8 cellular contexts compared by ENCODE assay signal in the genomic region with DNA sequence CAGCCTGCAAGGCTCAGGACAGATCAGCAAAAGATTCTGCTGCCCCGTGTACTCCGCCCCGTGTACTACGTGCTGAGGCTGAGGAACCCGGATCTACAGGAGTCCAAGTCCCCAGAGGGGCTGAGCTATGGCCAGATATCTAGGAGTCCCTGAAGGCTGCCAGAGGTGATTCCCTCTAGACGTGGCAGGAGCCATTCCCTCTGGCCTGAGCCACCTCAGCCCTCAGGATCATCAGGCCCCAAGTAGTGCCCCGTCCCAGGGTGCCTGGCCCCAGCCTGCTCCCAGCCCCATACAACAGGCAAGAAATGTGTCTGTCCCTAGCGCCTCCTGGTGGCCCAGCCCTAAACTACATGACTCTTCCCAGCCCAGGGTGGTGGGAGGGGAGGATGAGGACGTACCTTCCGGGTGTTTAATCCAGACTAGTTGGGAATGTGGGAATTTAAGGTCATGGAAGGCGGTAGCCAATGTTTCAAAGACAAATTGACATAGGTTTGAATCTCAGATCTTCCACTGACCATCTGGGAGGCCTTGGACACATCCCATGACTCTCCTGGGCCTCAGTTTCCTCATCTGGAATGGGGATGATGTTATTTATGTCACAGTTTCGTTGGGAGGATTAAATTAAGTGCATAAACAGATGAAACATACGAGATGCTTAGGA. TPM values are rescaled to one million over a fixed set of nuclear protein-coding genes. Genes with fewer than 3 reads are reported as not detected.
DNase-seq lines count a peak whose midpoint lies in the region; ATAC-seq and TF ChIP-seq lines count a peak whose summit lies in the region.

No MANE protein-coding gene starts in this region.

- peaks cover 12 to 18% of the 10 kb centered on the region in 2 donors for H3K4me1 ChIP-seq in adrenal gland (replicated peaks in 1 of 2)
- H3K4me1 ChIP-seq in sigmoid colon = peaks cover 0 to 22% (median 14%) of the 10 kb centered on the region in 4 donors

- peaks cover 6 to 12% (median 7%) of the 10 kb centered on the region in 3 donors for H3K4me1 Mint-ChIP-seq in T-cell

- intact Hi-C loops in adrenal gland (cut with DNase I) (loop anchor here (5.0 to 10.0 kb wide), 2 partner anchors 156 to 273 kb away; no protein-coding TSS in a partner anchor), left ventricle myocardium superior (cut with micrococcal nuclease) (loop anchor here (5.0 kb wide), 1 partner anchor 273 kb away; no protein-coding TSS in a partner anchor), sigmoid colon (cut with DNase I) (loop anchor here (2.0 to 10.0 kb wide), 3 partner anchors 82 to 336 kb away; no protein-coding TSS in a partner anchor)

- no peaks in the 10 kb centered on the region for H3K9me3 ChIP-seq in AG04450 (ENCODE audit: control insufficient read depth, insufficient read depth, low read length)
- no peaks in the 10 kb centered on the region for H3K9me3 ChIP-seq in adrenal gland (replicated peaks in 1 of 3)
- no peaks in the 10 kb centered on the region for H3K9me3 ChIP-seq in sigmoid colon

- no peaks in the 10 kb centered on the region for H3K36me3 Mint-ChIP-seq in T-cell

- no peak for TF ChIP-seq POLR2A in adrenal gland (IDR thresholded peaks at IDR 0.05)
- TF ChIP-seq POLR2A in sigmoid colon (IDR thresholded peaks at IDR 0.05) = no peak

- H3K27ac ChIP-seq in AG04450 (ENCODE audit: low read depth, low read length) (no peak overlapping the region), adrenal gland (peak overlapping the region in 4 of 5 donors; percentile 28 to 87 (median 43)), sigmoid colon (peak overlapping the region; percentile 35 to 70 (median 43))

- H3K36me3 ChIP-seq in adrenal gland (replicated peaks in 1 of 2) (no peaks in the 10 kb centered on the region), sigmoid colon (no peaks in the 10 kb centered on the region)

- CTCF ChIA-PET in AG04450 (lab: Charles Lee) = interaction anchor here (0.5 to 1.9 kb wide), 5 partner anchors 11 to 282 kb away, joined by 3 to 6 read pairs (median 4); partner anchors contain the start of gene CEBPB
- CTCF ChIA-PET in T-cell (lab: Charles Lee) = interaction anchor here in 1 of 2 donors (0.6 kb wide), 1 partner anchor 340 kb away, joined by 3 read pairs; no protein-coding TSS in a partner anchor

- peak; percentile 66 for ATAC-seq in GM19035 (IDR thresholded peaks at IDR 0.05; ENCODE audit: unreplicated experiment)
- ATAC-seq in T-cell (replicated peaks in 1 of 4) = peak; percentile 85 to 90 (median 88)
- peak; percentile 87 for ATAC-seq in left ventricle myocardium superior
- no peak for ATAC-seq in HG02623 (IDR thresholded peaks at IDR 0.05; ENCODE audit: unreplicated experiment)

- H3K27me3 ChIP-seq in AG04450 (ENCODE audit: control insufficient read depth, insufficient read depth, low read length) (no peaks in the 10 kb centered on the region), adrenal gland (no peaks in the 10 kb centered on the region), sigmoid colon (no peaks in the 10 kb centered on the region)

- peaks cover 5 to 15% of the 10 kb centered on the region in 2 donors for H3K27me3 Mint-ChIP-seq in T-cell

- no peak for DNase-seq in AG04450 (ENCODE audit: low read depth, low spot score)
- DNase-seq in MV-4-11 (lab: John Stamatoyannopoulos, UW) = peak; percentile 62
- peak; percentile 38 to 79 (median 72) for DNase-seq in T-cell
- DNase-seq in adrenal gland = peak; percentile 87 to 97 (median 92)
- DNase-seq in left ventricle myocardium superior = peak; percentile 94
- peak; percentile 95 for DNase-seq in sigmoid colon

- no peak overlapping the region for H3K4me3 Mint-ChIP-seq in T-cell

- WGBS in adrenal gland, 4 donors = 13 to 32% (median 17%) methylated on average over 8 to 13 of the region's 13 CpGs
- 11 to 31% methylated on average over 13 of the region's 13 CpGs for WGBS in sigmoid colon, 2 donors

- H3K9me3 Mint-ChIP-seq in T-cell = no peaks in the 10 kb centered on the region

- H3K27ac Mint-ChIP-seq in T-cell = peak overlapping the region in 1 of 2 donors; percentile 6

- H3K4me3 ChIP-seq in AG04450 (ENCODE audit: low read depth, low read length) = no peak overlapping the region
- no peak overlapping the region for H3K4me3 ChIP-seq in adrenal gland
- H3K4me3 ChIP-seq in sigmoid colon = no peak overlapping the region

- no peak for TF ChIP-seq EP300 in sigmoid colon (IDR thresholded peaks at IDR 0.05)

- POLR2A ChIA-PET in AG04450 (lab: Yijun Ruan, JAX) (no interaction called here), T-cell (lab: Charles Lee) (no interaction called here)

- peak; percentile 95 for TF ChIP-seq CTCF in AG04450 (IDR thresholded peaks at IDR 0.05; ENCODE audit: low read depth, low read length)
- TF ChIP-seq CTCF in adrenal gland (IDR thresholded peaks at IDR 0.05) = peak; percentile 92 to 99 (median 98)
- peak; percentile 90 to 98 (median 97) for TF ChIP-seq CTCF in sigmoid colon (IDR thresholded peaks at IDR 0.05)

RNA-seq across cellular contexts. Expression of gene PTPN1, which starts 49.4 kb away (rescaled TPM):
- 49.4 and 54.7 TPM in 2 replicates for polyA plus RNA-seq in AG04450 (2011; rRNA removed)
- 46.4 and 49.5 TPM in 2 replicates for polyA minus RNA-seq in AG04450 (2011; rRNA and poly(A)+ RNA removed)
- 10 to 100 TPM; 50.7 to 67.9 (median 55.3) TPM for total RNA-seq in T-cell
- total RNA-seq in adrenal gland = 10 to 100 TPM; 31.0 to 49.2 (median 36.3) TPM
- 10 to 100 TPM; 17.0 to 49.0 (median 24.5) TPM for polyA plus RNA-seq in adrenal gland
- total RNA-seq in left ventricle myocardium superior = 24.1 TPM
- 10 to 100 TPM; 21.6 to 31.2 (median 23.6) TPM for total RNA-seq in sigmoid colon
- polyA plus RNA-seq in sigmoid colon = 10 to 100 TPM; 14.4 to 41.5 (median 23.6) TPM
